Comparison of ENCODE assay signal across 7 cellular contexts in the genomic region with DNA sequence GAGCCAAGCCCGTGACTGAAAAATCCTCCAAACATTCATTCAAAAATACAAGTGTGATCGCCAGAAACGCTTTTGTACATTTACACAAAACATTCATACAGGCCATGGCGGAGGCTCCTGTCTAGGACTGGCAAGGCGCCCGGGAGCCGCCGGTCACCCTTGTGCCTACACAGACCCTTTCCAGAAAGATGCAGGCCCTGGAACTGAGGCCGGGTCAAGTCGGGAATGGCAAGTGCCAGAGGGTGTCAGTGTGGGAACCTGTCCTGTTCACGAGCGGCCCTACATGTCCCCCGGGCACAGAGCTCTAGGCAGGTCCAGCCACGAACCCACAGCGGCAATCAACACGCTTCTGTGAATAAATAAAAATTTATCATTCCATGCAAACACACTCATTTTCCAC. TPM values are rescaled to one million over a fixed set of nuclear protein-coding genes. Genes with fewer than 3 reads are reported as not detected.
"Had no signal": no experiment of that assay in that cellular context is flagged by ENCODE, and none has a peak within 500 bp of the region (broad histone marks: within the 10 kb centered on the region; RNA-seq: fewer than 3 reads in every experiment).

No MANE protein-coding gene starts in this region.

RNA-seq across cellular contexts. Expression of gene TP53TG3D, which starts 36.1 kb away (rescaled TPM):
- total RNA-seq: activated CD4-positive, alpha-beta memory T cell treated with anti-CD3 and anti-CD28 coated beads for 36 hours; activated T-helper 17 cell treated with anti-CD3 and anti-CD28 coated beads, Interleukin-2, amount 50 U/mL, for 72 hours; body of pancreas; colonic mucosa; endodermal cell; foreskin keratinocyte; T-helper 1 cell treated with Interleukin-12 subunit alpha and Interleukin-12 subunit beta and Interleukin-4 antibody, amounts not matched to agents 30 ng/mL and 1 ng/mL, for 36 hours had no signal
- polyA plus RNA-seq: foreskin keratinocyte had no signal
